26 cellular contexts compared by ENCODE assay signal in the genomic region with DNA sequence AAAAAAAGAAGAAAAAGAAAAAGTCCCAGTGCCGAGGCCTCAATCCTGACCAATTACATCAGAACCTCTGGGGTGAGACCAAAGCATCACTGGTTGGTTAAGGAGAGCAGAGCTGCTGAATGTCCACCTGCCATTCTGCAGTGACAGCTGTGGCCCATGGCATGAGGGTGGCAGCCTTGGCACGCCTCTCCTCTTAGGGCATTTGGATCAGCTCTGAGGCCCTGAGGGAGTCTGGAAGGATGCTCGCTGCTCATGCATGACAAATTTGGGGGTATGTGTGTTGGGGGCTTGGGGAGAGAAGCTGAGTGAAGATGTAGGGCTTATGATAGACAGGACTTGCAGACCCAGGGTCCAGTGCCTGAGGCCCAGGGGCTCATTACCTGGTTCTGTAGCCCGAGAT. TPM values are rescaled to one million over a fixed set of nuclear protein-coding genes. Genes with fewer than 3 reads are reported as not detected.
"Had no signal": no experiment of that assay in that cellular context is flagged by ENCODE, and none has a peak within 500 bp of the region (broad histone marks: within the 10 kb centered on the region; RNA-seq: fewer than 3 reads in every experiment).

No MANE protein-coding gene starts in this region.

- H3K4me1 Mint-ChIP-seq: endodermal cell; naive thymus-derived CD8-positive, alpha-beta T cell; nephron progenitor cell; stimulated activated effector memory CD8-positive, alpha-beta T cell treated with anti-CD3 and anti-CD28 coated beads, Interleukin-12 subunit alpha, Interleukin-12 subunit beta, amount 100 ng/mL, for 72 hours had no signal

- DNase-seq: colonic mucosa; effector CD8-positive, alpha-beta T cell; endodermal cell; foreskin keratinocyte; hypothalamus; mesenchymal stem cell; midbrain; naive thymus-derived CD8-positive, alpha-beta T cell; nephron progenitor cell; occipital lobe; pancreas; stimulated activated CD4-positive, alpha-beta T cell treated with anti-CD3 and anti-CD28 coated beads, Interleukin-2, amount 100 ng/mL, for 24 hours; stimulated activated CD4-positive, alpha-beta T cell treated with anti-CD3 and anti-CD28 coated beads, Interleukin-4, amount 100 ng/mL, for 24 hours; stimulated activated naive CD4-positive, alpha-beta T cell treated with Interleukin-2 at 50 U/mL for 16 hours; stomach; testis; tibial artery had no signal

- ATAC-seq: foreskin keratinocyte; gastroesophageal sphincter; naive thymus-derived CD8-positive, alpha-beta T cell; pancreas; sciatic nerve; stimulated activated effector memory CD8-positive, alpha-beta T cell treated with anti-CD3 and anti-CD28 coated beads, Interleukin-12 subunit alpha, Interleukin-12 subunit beta, amount 100 ng/mL, for 72 hours had no signal

- H3K9me3 Mint-ChIP-seq: stimulated activated effector memory CD8-positive, alpha-beta T cell treated with anti-CD3 and anti-CD28 coated beads, Interleukin-12 subunit alpha, Interleukin-12 subunit beta, amount 100 ng/mL, for 72 hours; type B pancreatic cell had no signal

- H3K27ac ChIP-seq: colonic mucosa, esophagus muscularis mucosa, foreskin keratinocyte, gastroesophageal sphincter, pancreas, stomach, testis, tibial artery had no signal

- H3K9me3 ChIP-seq: colonic mucosa, esophagus muscularis mucosa, pancreas, testis had no signal

- H3K36me3 ChIP-seq: colonic mucosa, gastroesophageal sphincter, pancreas, stomach, tibial artery had no signal

- H3K4me1 ChIP-seq: colonic mucosa, foreskin keratinocyte, gastroesophageal sphincter, pancreas, stomach, testis, tibial artery had no signal

- H3K4me3 Mint-ChIP-seq: dendritic cell treated with granulocyte-macrophage colony-stimulating factor and Interleukin-4, amounts not matched to agents 40 ng/mL and 50 ng/mL, for 4 days; endodermal cell; naive thymus-derived CD8-positive, alpha-beta T cell; nephron progenitor cell; stimulated activated effector memory CD8-positive, alpha-beta T cell treated with anti-CD3 and anti-CD28 coated beads, Interleukin-12 subunit alpha, Interleukin-12 subunit beta, amount 100 ng/mL, for 72 hours; type B pancreatic cell had no signal

- H3K27me3 Mint-ChIP-seq: dendritic cell treated with granulocyte-macrophage colony-stimulating factor and Interleukin-4, amounts not matched to agents 40 ng/mL and 50 ng/mL, for 4 days; naive thymus-derived CD8-positive, alpha-beta T cell; type B pancreatic cell had no signal

- H3K36me3 Mint-ChIP-seq: type B pancreatic cell had no signal

- FAIRE-seq: endothelial cell of umbilical vein, keratinocyte, pancreas had no signal

- H3K27ac Mint-ChIP-seq: dendritic cell treated with granulocyte-macrophage colony-stimulating factor and Interleukin-4, amounts not matched to agents 40 ng/mL and 50 ng/mL, for 4 days; endodermal cell; naive thymus-derived CD8-positive, alpha-beta T cell; nephron progenitor cell; stimulated activated effector memory CD8-positive, alpha-beta T cell treated with anti-CD3 and anti-CD28 coated beads, Interleukin-12 subunit alpha, Interleukin-12 subunit beta, amount 100 ng/mL, for 72 hours; type B pancreatic cell had no signal

- H3K27me3 ChIP-seq: colonic mucosa, esophagus muscularis mucosa, foreskin keratinocyte, gastroesophageal sphincter, pancreas, stomach, testis, tibial artery had no signal

- H3K4me3 ChIP-seq: colonic mucosa, esophagus muscularis mucosa, gastroesophageal sphincter, pancreas, stomach, testis, tibial artery had no signal

RNA-seq across cellular contexts. Expression of a gene that starts 26.3 kb away (rescaled TPM):
- total RNA-seq: endothelial cell of umbilical vein, epithelial cell of proximal tubule had no signal
- polyA plus RNA-seq: endothelial cell of umbilical vein; foreskin keratinocyte; naive thymus-derived CD8-positive, alpha-beta T cell had no signal
